9 cellular contexts compared by ENCODE assay signal in the genomic region with DNA sequence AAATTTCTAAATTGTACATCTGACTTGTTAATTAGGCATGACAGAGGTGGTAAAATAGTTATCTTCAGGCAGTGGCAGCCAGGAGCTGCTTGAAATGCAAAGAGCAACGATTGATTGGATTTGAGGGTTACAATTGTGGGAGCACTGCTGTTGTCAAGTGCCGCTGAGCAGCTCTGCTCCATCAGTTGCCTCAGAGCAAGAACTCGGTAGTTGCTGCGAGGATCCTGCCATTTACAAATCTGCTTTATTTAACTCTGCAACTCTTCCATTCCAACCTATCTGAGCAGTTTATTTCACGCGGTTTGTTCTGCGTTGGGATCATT. TPM values are rescaled to one million over a fixed set of nuclear protein-coding genes. Genes with fewer than 3 reads are reported as not detected.
DNase-seq lines count a peak whose midpoint lies in the region; ATAC-seq, FAIRE-seq and TF ChIP-seq lines count a peak whose summit lies in the region.
"Had no signal": no experiment of that assay in that cellular context is flagged by ENCODE, and none has a peak within 500 bp of the region (broad histone marks: within the 10 kb centered on the region; RNA-seq: fewer than 3 reads in every experiment).

No MANE protein-coding gene starts in this region.

- peak overlapping the region; percentile 22 for H3K4me3 Mint-ChIP-seq in activated CD8-positive, alpha-beta T cell treated with anti-CD3 and anti-CD28 coated beads, Interleukin-2, amount 10 ng/mL, durations not matched to agents 7 days and 5 days

- H3K9me3 Mint-ChIP-seq in activated CD8-positive, alpha-beta T cell treated with anti-CD3 and anti-CD28 coated beads, Interleukin-2, amount 10 ng/mL, durations not matched to agents 7 days and 5 days (ENCODE audit: insufficient read depth) = no peaks in the 10 kb centered on the region

- H3K4me3 ChIP-seq in upper lobe of right lung (peak overlapping the region; percentile 22), mammary epithelial cell (replicated peaks in 1 of 3; ENCODE audit: insufficient read depth in 1 of 3, low read depth in 2 of 3, low read length in 3 of 3) (no peak overlapping the region)

- H3K4me1 Mint-ChIP-seq in activated CD8-positive, alpha-beta T cell treated with anti-CD3 and anti-CD28 coated beads, Interleukin-2, amount 10 ng/mL, durations not matched to agents 7 days and 5 days (ENCODE audit: low read depth) = peaks cover 11% of the 10 kb centered on the region

- no TSS peak for BruUV-seq in mammary epithelial cell (replicated peaks; lab: Mats Ljungman, UMichigan)

- peak; percentile 51 for ATAC-seq in Right ventricle myocardium inferior
- no peak for ATAC-seq in activated CD8-positive, alpha-beta T cell treated with anti-CD3 and anti-CD28 coated beads, Interleukin-2, amount 10 ng/mL, durations not matched to agents 7 days and 5 days
- ATAC-seq in upper lobe of right lung = no peak

- H3K4me1 ChIP-seq in upper lobe of right lung (peaks cover 30% of the 10 kb centered on the region), mammary epithelial cell (ENCODE audit: insufficient read depth, low read length) (peaks cover 14% of the 10 kb centered on the region)

- H3K9me3 ChIP-seq in upper lobe of right lung = no peaks in the 10 kb centered on the region
- no peaks in the 10 kb centered on the region for H3K9me3 ChIP-seq in mammary epithelial cell (replicated peaks; ENCODE audit: insufficient read depth, low read length)

- dilution Hi-C loops in mammary epithelial cell (cut with HindIII; ENCODE audit: low sequenced_read_pairs) = no loop called here

- no peak overlapping the region for H2AFZ ChIP-seq in mammary epithelial cell (ENCODE audit: low read depth, low read length)

- H3K79me2 ChIP-seq in mammary epithelial cell (ENCODE audit: insufficient read depth, low read length) = peaks cover 84% of the 10 kb centered on the region

- POLR2A ChIA-PET in activated CD8-positive, alpha-beta T cell treated with anti-CD3 and anti-CD28 coated beads, Interleukin-2, amount 10 ng/mL, durations not matched to agents 7 days and 5 days (lab: Charles Lee) = no interaction called here

- TF ChIP-seq CTCF in upper lobe of right lung (IDR thresholded peaks at IDR 0.05) (no peak), mammary epithelial cell (conservative IDR thresholded peaks at IDR 0.05 in 1 of 2, IDR thresholded peaks at IDR 0.05 in 1 of 2; ENCODE audit: extremely low read depth in 1 of 2, insufficient read depth in 1 of 2, low read depth in 1 of 2, low read length in 2 of 2) (no peak)

- H3K27ac ChIP-seq in upper lobe of right lung (no peak overlapping the region), mammary epithelial cell (ENCODE audit: insufficient read depth, low read depth, low read length) (no peak overlapping the region)
- H3K27ac ChIP-seq: epithelial cell of prostate had no signal

- H3K4me2 ChIP-seq in mammary epithelial cell (ENCODE audit: insufficient read depth, low read depth, low read length) = no peak overlapping the region

- no peak for DNase-seq in Right ventricle myocardium inferior (ENCODE audit: missing footprints)
- no peak for DNase-seq in cardiac septum (ENCODE audit: low spot score)
- DNase-seq in activated CD8-positive, alpha-beta T cell treated with anti-CD3 and anti-CD28 coated beads, Interleukin-2, amount 10 ng/mL, durations not matched to agents 7 days and 5 days = no peak
- DNase-seq in inferior parietal cortex (ENCODE audit: extremely low spot score) = peak; percentile 60
- no peak for DNase-seq in upper lobe of right lung
- DNase-seq in GM19239 (ENCODE audit: insufficient read length, low spot score) = no peak
- no peak for DNase-seq in effector CD4-positive, alpha-beta T cell
- no peak for DNase-seq in mammary epithelial cell

- H3K27ac Mint-ChIP-seq in activated CD8-positive, alpha-beta T cell treated with anti-CD3 and anti-CD28 coated beads, Interleukin-2, amount 10 ng/mL, durations not matched to agents 7 days and 5 days = no peak overlapping the region

- H4K20me1 ChIP-seq in mammary epithelial cell (ENCODE audit: insufficient read depth, low read length) = no peaks in the 10 kb centered on the region

- intact Hi-C loops in Right ventricle myocardium inferior (cut with DNase I) = no loop called here
- intact Hi-C loops in cardiac septum (cut with DNase I) = no loop called here
- intact Hi-C loops in upper lobe of right lung (cut with DNase I) = no loop called here
- intact Hi-C loops in mammary epithelial cell (cut with micrococcal nuclease) = no loop called here

- no peak overlapping the region for H3K9ac ChIP-seq in mammary epithelial cell (ENCODE audit: insufficient read depth, low read length)

- no peak for FAIRE-seq in GM19239 (lab: Jason Lieb, UNC)

- H3K36me3 Mint-ChIP-seq in activated CD8-positive, alpha-beta T cell treated with anti-CD3 and anti-CD28 coated beads, Interleukin-2, amount 10 ng/mL, durations not matched to agents 7 days and 5 days (ENCODE audit: low read depth) = peaks cover 6% of the 10 kb centered on the region

- H3K27me3 ChIP-seq in upper lobe of right lung (no peaks in the 10 kb centered on the region), mammary epithelial cell (ENCODE audit: insufficient read depth, low read length) (no peaks in the 10 kb centered on the region)

- in situ Hi-C loops in mammary epithelial cell (cut with MboI; ENCODE audit: low sequenced_read_pairs in 2 of 2) = no loop called here

- WGBS in mammary epithelial cell (ENCODE audit: low coverage, missing lambda C conversion rate) = 86% methylated on average over 7 of the region's 7 CpGs

- CTCF ChIA-PET in activated CD8-positive, alpha-beta T cell treated with anti-CD3 and anti-CD28 coated beads, Interleukin-2, amount 10 ng/mL, durations not matched to agents 7 days and 5 days (lab: Charles Lee) = interaction anchor here (0.6 to 1.5 kb wide), 5 partner anchors 9 to 352 kb away, joined by 3 to 6 read pairs (median 3); no protein-coding TSS in a partner anchor
- CTCF ChIA-PET in mammary epithelial cell (lab: Charles Lee; ENCODE audit: low non-redundant PET) = no interaction called here

- H3K27me3 Mint-ChIP-seq in activated CD8-positive, alpha-beta T cell treated with anti-CD3 and anti-CD28 coated beads, Interleukin-2, amount 10 ng/mL, durations not matched to agents 7 days and 5 days (ENCODE audit: low read depth) = no peaks in the 10 kb centered on the region

- H3K36me3 ChIP-seq in upper lobe of right lung (no peaks in the 10 kb centered on the region), mammary epithelial cell (ENCODE audit: insufficient read depth, low read length) (no peaks in the 10 kb centered on the region)

RNA-seq across cellular contexts. Expression of gene PBX3, which starts 12.6 kb away (rescaled TPM):
- total RNA-seq in Right ventricle myocardium inferior (49.4 TPM), cardiac septum (56.2 TPM), upper lobe of right lung (48.6 TPM), mammary epithelial cell (10 to 100 TPM; 22.2 to 29.0 TPM)
- 10 to 100 TPM; 22.0 to 24.4 TPM for total RNA-seq in activated CD8-positive, alpha-beta T cell treated with anti-CD3 and anti-CD28 coated beads, Interleukin-2, amount 10 ng/mL, durations not matched to agents 7 days and 5 days
- 24.8 TPM for polyA plus RNA-seq in mammary epithelial cell
- 16.6 TPM for polyA minus RNA-seq in mammary epithelial cell

RNA-seq across cellular contexts. Expression of gene MAPKAP1, which starts 52.8 kb away (rescaled TPM):
- total RNA-seq in Right ventricle myocardium inferior (122 TPM), cardiac septum (96.2 TPM), upper lobe of right lung (76.8 TPM), mammary epithelial cell (100 to 1,000 TPM in 1 of 2 donors, 10 to 100 TPM in 1; 81.4 to 104 TPM)
- 10 to 100 TPM; 60.4 to 63.9 TPM for total RNA-seq in activated CD8-positive, alpha-beta T cell treated with anti-CD3 and anti-CD28 coated beads, Interleukin-2, amount 10 ng/mL, durations not matched to agents 7 days and 5 days
- polyA plus RNA-seq in mammary epithelial cell = 97.6 TPM
- 147 TPM for polyA minus RNA-seq in mammary epithelial cell
